In genomic region chr3:120145498-120146285, GRCh38 we compare ENCODE assay signal across 9 cellular contexts. TPM values are rescaled to one million over a fixed set of nuclear protein-coding genes. Genes with fewer than 3 reads are reported as not detected.
DNase-seq lines count a peak whose midpoint lies in the region; FAIRE-seq and TF ChIP-seq lines count a peak whose summit lies in the region.
"Had no signal": no experiment of that assay in that cellular context is flagged by ENCODE, and none has a peak within 500 bp of the region (broad histone marks: within the 10 kb centered on the region; RNA-seq: fewer than 3 reads in every experiment).

No MANE protein-coding gene starts in this region.

- H3K9me3 ChIP-seq in breast epithelium = no peaks in the 10 kb centered on the region

- intact Hi-C loops in MCF 10A (cut with micrococcal nuclease) = loop anchor here (1.0 to 2.0 kb wide), 2 partner anchors 25 to 52 kb away; no protein-coding TSS in a partner anchor
- intact Hi-C loops in breast epithelium (cut with DNase I; ENCODE audit: low total_unique reads) = no loop called here

- TF ChIP-seq POLR2A in breast epithelium (IDR thresholded peaks at IDR 0.05) = no peak

- H3K27me3 Mint-ChIP-seq in MCF 10A (ENCODE audit: insufficient read depth, unreplicated experiment) = no peaks in the 10 kb centered on the region

- no peaks in the 10 kb centered on the region for H3K36me3 ChIP-seq in breast epithelium

- H3K4me3 ChIP-seq in breast epithelium = no peak overlapping the region

- peaks cover 10% of the 10 kb centered on the region for H3K36me3 Mint-ChIP-seq in MCF 10A (ENCODE audit: insufficient read depth, unreplicated experiment)

- H3K27me3 ChIP-seq in breast epithelium = no peaks in the 10 kb centered on the region

- DNase-seq in MCF 10A (ENCODE audit: unreplicated experiment) = peak; percentile 97
- DNase-seq in breast epithelium (ENCODE audit: low spot score in 2 of 2) = no peak
- peak; percentile 95 for DNase-seq in M059J (ENCODE audit: low read depth)
- DNase-seq in epithelial cell of prostate (ENCODE audit: low read depth, low spot score) = peak; percentile 88
- peak; percentile 63 for DNase-seq in urothelium cell line (ENCODE audit: low spot score)
- DNase-seq in NCI-H774 (lab: John Stamatoyannopoulos, UW) = no peak
- no peak for DNase-seq in nucleus accumbens (lab: John Stamatoyannopoulos, UW)
- DNase-seq in HuH-7 (ENCODE audit: low spot score) = no peak

- H3K4me3 Mint-ChIP-seq in MCF 10A (ENCODE audit: unreplicated experiment) = peak overlapping the region; percentile 35

- TF ChIP-seq CTCF in MCF 10A (IDR thresholded peaks at IDR 0.05; ENCODE audit: unreplicated experiment) = no peak
- TF ChIP-seq CTCF in breast epithelium (IDR thresholded peaks at IDR 0.05) = no peak

- no peak for FAIRE-seq in urothelium cell line (lab: Jason Lieb, UNC)
- FAIRE-seq: islet of Langerhans had no signal

- H3K27ac ChIP-seq in breast epithelium = no peak overlapping the region
- peak overlapping the region; percentile 93 for H3K27ac ChIP-seq in epithelial cell of prostate

- TSS peak; percentile 88 for BruUV-seq in MCF 10A (replicated peaks; lab: Mats Ljungman, UMichigan)

- POLR2A ChIA-PET in MCF 10A (lab: Yijun Ruan, JAX) = interaction anchor here (0.7 to 8.3 kb wide), 17 partner anchors 12 to 78 kb away, joined by 3 to 88 read pairs (median 9); partner anchors contain the start of gene GSK3B

- H3K4me1 ChIP-seq in breast epithelium = no peaks in the 10 kb centered on the region

- no peaks in the 10 kb centered on the region for H3K9me3 Mint-ChIP-seq in MCF 10A (ENCODE audit: unreplicated experiment)

- peaks cover 40% of the 10 kb centered on the region for H3K4me1 Mint-ChIP-seq in MCF 10A (ENCODE audit: insufficient read depth, unreplicated experiment)

- peak overlapping the region; percentile 49 for H3K27ac Mint-ChIP-seq in MCF 10A (ENCODE audit: low read depth, unreplicated experiment)

- CTCF ChIA-PET in MCF 10A (lab: Yijun Ruan, JAX) = interaction anchor here (0.6 to 2.1 kb wide), 7 partner anchors 10 to 47 kb away, joined by 3 to 11 read pairs (median 4); no protein-coding TSS in a partner anchor

RNA-seq across cellular contexts. Expression of gene GSK3B, which starts 51.4 kb away (rescaled TPM):
- total RNA-seq in MCF 10A (2022) (71.5 and 73.6 TPM in 2 replicates), breast epithelium (10 to 100 TPM; 34.6 to 46.1 (median 42.0) TPM)
- total RNA-seq in M059J (2014; rRNA removed; shearing (Covaris generic)) = 36.3 and 61.7 TPM in 2 replicates

Comparison
In these comparisons a context has a peak if more than half of its experiments do, and no peak if none do; other contexts are left out.
1. DNase-seq: peak in MCF 10A (single experiment), M059J (single experiment), epithelial cell of prostate (single experiment) and urothelium cell line (single experiment); none in breast epithelium (0 of 2), NCI-H774 (single experiment), nucleus accumbens (0 of 56) and HuH-7 (single experiment).